In the genomic region with DNA sequence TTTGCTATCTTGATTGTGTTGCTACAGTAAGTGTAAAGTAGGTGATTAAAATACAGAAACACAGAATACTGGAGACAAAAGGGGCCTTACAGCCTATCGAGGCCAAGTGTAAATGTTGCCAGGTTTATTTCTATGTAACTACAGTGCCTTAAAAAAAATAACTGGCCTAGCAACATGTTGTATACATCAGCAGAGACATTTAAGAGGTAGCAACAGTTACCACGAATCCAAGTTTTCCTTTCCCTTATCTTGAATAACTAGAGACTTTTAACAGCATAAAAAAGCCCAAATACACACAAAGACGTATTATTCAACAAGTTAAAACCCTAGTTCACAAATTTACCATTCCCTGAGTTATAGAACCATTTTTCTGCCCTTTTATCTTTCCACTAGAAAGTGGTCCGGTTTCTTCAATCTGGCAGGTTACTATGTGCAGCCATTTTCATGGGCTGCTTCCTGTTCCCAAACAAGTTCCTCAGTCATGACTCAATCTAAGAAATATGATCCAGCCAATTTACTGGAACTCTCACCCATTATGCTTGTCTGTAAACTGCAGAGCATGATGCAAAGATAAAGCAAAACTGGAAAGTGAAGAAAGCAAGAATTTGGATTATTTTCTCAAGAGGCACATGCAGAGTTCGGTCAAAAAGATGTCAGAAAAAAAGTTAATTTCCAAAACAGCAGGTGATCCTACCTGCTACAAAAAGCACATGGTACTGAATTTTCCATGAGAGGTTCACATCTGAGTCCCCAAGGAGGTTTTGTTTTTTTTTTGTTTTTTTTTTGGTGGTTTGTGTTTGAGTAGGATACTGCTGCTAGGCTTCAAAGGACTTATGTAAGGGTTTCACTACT, we compare ENCODE assay signal across 1 cellular context.
TF ChIP-seq lines count a peak whose summit lies in the region.

No MANE protein-coding gene starts in this region.

TF ChIP-seq in HEK293, 187 proteins besides CTCF, POLR2A, EP300 and RAD21 (continued from another document):
- TF ChIP-seq, protein P1, sequence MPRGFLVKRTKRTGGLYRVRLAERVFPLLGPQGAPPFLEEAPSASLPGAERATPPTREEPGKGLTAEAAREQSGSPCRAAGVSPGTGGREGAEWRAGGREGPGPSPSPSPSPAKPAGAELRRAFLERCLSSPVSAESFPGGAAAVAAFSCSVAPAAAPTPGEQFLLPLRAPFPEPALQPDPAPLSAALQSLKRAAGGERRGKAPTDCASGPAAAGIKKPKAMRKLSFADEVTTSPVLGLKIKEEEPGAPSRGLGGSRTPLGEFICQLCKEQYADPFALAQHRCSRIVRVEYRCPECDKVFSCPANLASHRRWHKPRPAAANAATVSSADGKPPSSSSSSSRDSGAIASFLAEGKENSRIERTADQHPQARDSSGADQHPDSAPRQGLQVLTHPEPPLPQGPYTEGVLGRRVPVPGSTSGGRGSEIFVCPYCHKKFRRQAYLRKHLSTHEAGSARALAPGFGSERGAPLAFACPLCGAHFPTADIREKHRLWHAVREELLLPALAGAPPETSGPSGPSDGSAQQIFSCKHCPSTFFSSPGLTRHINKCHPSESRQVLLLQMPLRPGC (tag by site-specific recombination; IDR thresholded peaks at IDR 0.05), result 0 out of 2 replicates have a peak, but pooled peaks have one; percentile 19
- TF ChIP-seq ZNF24 (tag by site-specific recombination; IDR thresholded peaks at IDR 0.05), result peak; percentile 63; the same call in 1 of the 2 replicates
- TF ChIP-seq, protein P2, sequence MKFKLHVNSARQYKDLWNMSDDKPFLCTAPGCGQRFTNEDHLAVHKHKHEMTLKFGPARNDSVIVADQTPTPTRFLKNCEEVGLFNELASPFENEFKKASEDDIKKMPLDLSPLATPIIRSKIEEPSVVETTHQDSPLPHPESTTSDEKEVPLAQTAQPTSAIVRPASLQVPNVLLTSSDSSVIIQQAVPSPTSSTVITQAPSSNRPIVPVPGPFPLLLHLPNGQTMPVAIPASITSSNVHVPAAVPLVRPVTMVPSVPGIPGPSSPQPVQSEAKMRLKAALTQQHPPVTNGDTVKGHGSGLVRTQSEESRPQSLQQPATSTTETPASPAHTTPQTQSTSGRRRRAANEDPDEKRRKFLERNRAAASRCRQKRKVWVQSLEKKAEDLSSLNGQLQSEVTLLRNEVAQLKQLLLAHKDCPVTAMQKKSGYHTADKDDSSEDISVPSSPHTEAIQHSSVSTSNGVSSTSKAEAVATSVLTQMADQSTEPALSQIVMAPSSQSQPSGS (tag by site-specific recombination; IDR thresholded peaks at IDR 0.05; ENCODE audit: low read depth), result peak; percentile 64
